In the genomic region with DNA sequence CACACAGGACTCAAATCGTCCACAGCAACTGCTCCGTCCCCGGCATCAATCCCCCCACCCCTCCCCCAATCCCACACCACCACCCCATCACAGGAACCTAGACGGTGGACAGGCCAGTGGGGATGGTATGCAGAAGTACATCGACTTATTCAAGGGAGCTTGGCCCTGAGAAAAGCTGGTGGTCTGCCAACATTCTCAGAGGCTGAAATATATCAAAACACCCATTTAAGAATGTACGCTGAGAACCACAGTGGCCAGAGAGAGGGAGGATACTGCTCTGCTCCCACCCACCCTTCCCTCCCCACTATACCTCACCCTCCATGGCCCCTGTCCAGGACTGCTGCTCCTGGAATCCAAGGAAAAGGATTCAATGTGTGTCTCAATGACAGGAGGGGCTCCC, we compare ENCODE assay signal across 20 cellular contexts. TPM values are rescaled to one million over a fixed set of nuclear protein-coding genes. Genes with fewer than 3 reads are reported as not detected.
DNase-seq lines count a peak whose midpoint lies in the region; ATAC-seq and TF ChIP-seq lines count a peak whose summit lies in the region.
"Had no signal": no experiment of that assay in that cellular context is flagged by ENCODE, and none has a peak within 500 bp of the region (broad histone marks: within the 10 kb centered on the region; RNA-seq: fewer than 3 reads in every experiment).

No MANE protein-coding gene starts in this region.

- TF ChIP-seq CTCF in SK-N-SH (IDR thresholded peaks at IDR 0.05) (no peak), astrocyte of the spinal cord (IDR thresholded peaks at IDR 0.05; ENCODE audit: low read depth, low read length) (no peak), transverse colon (IDR thresholded peaks at IDR 0.05) (no peak)

- H3K4me1 Mint-ChIP-seq in activated CD4-positive, alpha-beta T cell treated with anti-CD3 and anti-CD28 coated beads, Interleukin-2, amount 10 ng/mL, durations not matched to agents 24 days and 14 days, result peaks cover 45% of the 10 kb centered on the region

- H3K27me3 ChIP-seq in SK-N-SH (ENCODE audit: insufficient read depth), result no peaks in the 10 kb centered on the region
- no peaks in the 10 kb centered on the region for H3K27me3 ChIP-seq in transverse colon

- H3K4me3 Mint-ChIP-seq in activated CD4-positive, alpha-beta T cell treated with anti-CD3 and anti-CD28 coated beads, Interleukin-2, amount 10 ng/mL, durations not matched to agents 24 days and 14 days, result no peak overlapping the region
- H3K4me3 Mint-ChIP-seq: CD4-positive, alpha-beta T cell; nephron progenitor cell had no signal

- TF ChIP-seq RAD21 in SK-N-SH (IDR thresholded peaks at IDR 0.05; ENCODE audit: low read length), result no peak

- intact Hi-C loops in transverse colon (cut with DNase I; ENCODE audit: low total_unique reads), result no loop called here
- intact Hi-C loops in activated CD4-positive, alpha-beta T cell treated with anti-CD3 and anti-CD28 coated beads, Interleukin-2, amount 10 ng/mL, durations not matched to agents 24 days and 14 days (cut with micrococcal nuclease), result loop anchor here (10.0 kb wide), 1 partner anchor 1403 kb away; no protein-coding TSS in a partner anchor

- H3K27me3 Mint-ChIP-seq in activated CD4-positive, alpha-beta T cell treated with anti-CD3 and anti-CD28 coated beads, Interleukin-2, amount 10 ng/mL, durations not matched to agents 24 days and 14 days, result no peaks in the 10 kb centered on the region
- H3K27me3 Mint-ChIP-seq: CD4-positive, alpha-beta T cell had no signal

- H3K4me1 ChIP-seq in SK-N-SH (ENCODE audit: control insufficient read depth in 1 of 2, insufficient read depth in 2 of 2, low read depth in 1 of 2, low read length in 1 of 2) (peaks cover 3 to 6% of the 10 kb centered on the region in 2 experiments; a peak in 2 of 4 replicates), transverse colon (peaks cover 4 to 35% (median 12%) of the 10 kb centered on the region in 4 donors)

- in situ Hi-C loops in astrocyte of the spinal cord (cut with HindIII; ENCODE audit: low sequenced_read_pairs), result no loop called here
- in situ Hi-C loops in transverse colon (cut with MboI; ENCODE audit: low pct_ligation_motif_present in 1 of 4, low pct_unique_long_range_greater_than_20kb in 1 of 4, low sequenced_read_pairs in 3 of 4), result loop anchor here in 1 of 4 donors (10.0 kb wide), 1 partner anchor 113 kb away; no protein-coding TSS in a partner anchor

- H3K36me3 ChIP-seq in SK-N-SH (replicated peaks in 1 of 2; ENCODE audit: control insufficient read depth in 1 of 2, insufficient read depth in 2 of 2, low read length in 1 of 2) (no peaks in the 10 kb centered on the region), transverse colon (no peaks in the 10 kb centered on the region)
- H3K36me3 ChIP-seq: tibial artery had no signal

- no peak overlapping the region for H3K9ac ChIP-seq in SK-N-SH

- CTCF ChIA-PET in SK-N-SH (lab: Yijun Ruan, JAX), result interaction anchor here (1.2 kb wide), 1 partner anchor 118 kb away, joined by 3 read pairs; no protein-coding TSS in a partner anchor

- ATAC-seq in SK-N-SH treated with all-trans-retinoic acid at 6 μM for 48 hours (peak; percentile 36), left lobe of liver (no peak), GM21360 (IDR thresholded peaks at IDR 0.05; ENCODE audit: unreplicated experiment) (no peak)
- ATAC-seq: activated naive CD4-positive, alpha-beta T cell treated with anti-CD3 and anti-CD28 coated beads, Interleukin-2, amount 50 U/mL, for 72 hours had no signal

- no peaks in the 10 kb centered on the region for H3K9me3 Mint-ChIP-seq in activated CD4-positive, alpha-beta T cell treated with anti-CD3 and anti-CD28 coated beads, Interleukin-2, amount 10 ng/mL, durations not matched to agents 24 days and 14 days
- H3K9me3 Mint-ChIP-seq: activated naive CD4-positive, alpha-beta T cell treated with anti-CD3 and anti-CD28 coated beads, Interleukin-2, amount 50 U/mL, for 72 hours; CD4-positive, alpha-beta T cell; nephron progenitor cell had no signal

- DNase-seq in SK-N-SH, result no peak
- DNase-seq in astrocyte of the spinal cord (ENCODE audit: low read depth, low spot score), result peak; percentile 77
- peak; percentile 36 for DNase-seq in left lobe of liver (ENCODE audit: low spot score)
- DNase-seq in transverse colon, result no peak
- DNase-seq in epidermal melanocyte (ENCODE audit: insufficient read length, low spot score), result no peak
- no peak for DNase-seq in activated CD4-positive, alpha-beta T cell treated with anti-CD3 and anti-CD28 coated beads, Interleukin-2, amount 10 ng/mL, durations not matched to agents 24 days and 14 days
- DNase-seq: activated CD4-positive, alpha-beta T cell treated with anti-CD3 and anti-CD28 coated beads, Interleukin-2, amount 50 U/mL, for 1 hour; CD4-positive, alpha-beta T cell; cerebellar nuclear complex; DMS79; mammary epithelial cell; NCI-H2029; NCI-H526; nephron progenitor cell; stimulated activated CD4-positive, alpha-beta T cell treated with anti-CD3 and anti-CD28 coated beads, Interleukin-4, amount 100 ng/mL, for 1 hour; stimulated activated CD8-positive, alpha-beta memory T cell treated with anti-CD3 and anti-CD28 coated beads, Interleukin-4, amount 100 ng/mL, for 48 hours; tibial artery had no signal

- H3K27ac ChIP-seq in SK-N-SH (ENCODE audit: low read depth in 2 of 2, low read length in 1 of 2), result no peak overlapping the region
- H3K27ac ChIP-seq in transverse colon, result peak overlapping the region; percentile 17 to 46 (median 36)
- H3K27ac ChIP-seq: tibial artery had no signal

- H3K9me3 ChIP-seq in SK-N-SH (no peaks in the 10 kb centered on the region), transverse colon (no peaks in the 10 kb centered on the region)
- H3K9me3 ChIP-seq: tibial artery had no signal

- H3F3A ChIP-seq in SK-N-SH (replicated peaks; ENCODE audit: insufficient read depth), result peaks cover 5% of the 10 kb centered on the region

- no peak for TF ChIP-seq POLR2A in transverse colon (IDR thresholded peaks at IDR 0.05)

- peaks cover 2% of the 10 kb centered on the region for H3K36me3 Mint-ChIP-seq in activated CD4-positive, alpha-beta T cell treated with anti-CD3 and anti-CD28 coated beads, Interleukin-2, amount 10 ng/mL, durations not matched to agents 24 days and 14 days (ENCODE audit: low read depth)
- H3K36me3 Mint-ChIP-seq: activated naive CD4-positive, alpha-beta T cell treated with anti-CD3 and anti-CD28 coated beads, Interleukin-2, amount 50 U/mL, for 72 hours had no signal

- no peak overlapping the region for H2AFZ ChIP-seq in SK-N-SH (ENCODE audit: low read depth)

- H3K9me2 ChIP-seq in SK-N-SH, result no peaks in the 10 kb centered on the region

- H3K4me3 ChIP-seq in SK-N-SH (ENCODE audit: low read depth in 2 of 2, low read length in 1 of 2) (no peak overlapping the region), astrocyte of the spinal cord (ENCODE audit: low read depth, low read length) (no peak overlapping the region), transverse colon (no peak overlapping the region)
- H3K4me3 ChIP-seq: tibial artery had no signal

- H4K20me1 ChIP-seq in SK-N-SH (ENCODE audit: insufficient read depth), result no peaks in the 10 kb centered on the region

- POLR2A ChIA-PET in SK-N-SH (lab: Yijun Ruan, JAX), result no interaction called here

- WGBS in SK-N-SH (ENCODE audit: low lambda C conversion rate), result 72% methylated on average over 6 of the region's 6 CpGs
- WGBS in transverse colon (ENCODE audit: low coverage in 1 of 2), 2 donors, result 60 to 88% methylated on average over 2 to 6 of the region's 6 CpGs

- H3K79me2 ChIP-seq in SK-N-SH (ENCODE audit: insufficient read depth), result no peaks in the 10 kb centered on the region

- no peak overlapping the region for H3K27ac Mint-ChIP-seq in activated CD4-positive, alpha-beta T cell treated with anti-CD3 and anti-CD28 coated beads, Interleukin-2, amount 10 ng/mL, durations not matched to agents 24 days and 14 days
- H3K27ac Mint-ChIP-seq: activated naive CD4-positive, alpha-beta T cell treated with anti-CD3 and anti-CD28 coated beads, Interleukin-2, amount 50 U/mL, for 72 hours; nephron progenitor cell had no signal

- no peak overlapping the region for H3K4me2 ChIP-seq in SK-N-SH

- TF ChIP-seq EP300 in SK-N-SH (IDR thresholded peaks at IDR 0.05; ENCODE audit: borderline replicate concordance in 1 of 2, low read depth in 1 of 2, low read length in 1 of 2) (no peak), transverse colon (IDR thresholded peaks at IDR 0.05; ENCODE audit: low read depth) (no peak)

TF ChIP-seq in SK-N-SH treated with all-trans-retinoic acid at 6 μM for 48 hours, 23 proteins besides CTCF, POLR2A, EP300 and RAD21 (continues in another document):
- no peak for TF ChIP-seq ARNTL (CRISPR knock-in tag; IDR thresholded peaks at IDR 0.05; ENCODE audit: borderline replicate concordance, low read depth)
- no peak for TF ChIP-seq ZFP30 (CRISPR knock-in tag; IDR thresholded peaks at IDR 0.05)
- no peak for TF ChIP-seq ZFP3 (CRISPR knock-in tag; IDR thresholded peaks at IDR 0.05)
- no peak for TF ChIP-seq PPARA (CRISPR knock-in tag; IDR thresholded peaks at IDR 0.05; ENCODE audit: borderline replicate concordance)

TF ChIP-seq in SK-N-SH, 30 proteins besides CTCF, POLR2A, EP300 and RAD21 (continues in another document):
- TF ChIP-seq GATA2 (CRISPR knock-in tag; IDR thresholded peaks at IDR 0.05) (no peak), TAF1 (IDR thresholded peaks at IDR 0.05; ENCODE audit: borderline replicate concordance, low read depth, low read length) (no peak), TCF12 (IDR thresholded peaks at IDR 0.05) (no peak), MEF2A (IDR thresholded peaks at IDR 0.05; ENCODE audit: borderline replicate concordance, low read depth) (no peak), YY1 (IDR thresholded peaks at IDR 0.05; ENCODE audit: low read depth) (no peak), JUND (IDR thresholded peaks at IDR 0.05) (no peak), MAX (IDR thresholded peaks at IDR 0.05; ENCODE audit: low read depth) (no peak)
- TF ChIP-seq, protein P1, sequence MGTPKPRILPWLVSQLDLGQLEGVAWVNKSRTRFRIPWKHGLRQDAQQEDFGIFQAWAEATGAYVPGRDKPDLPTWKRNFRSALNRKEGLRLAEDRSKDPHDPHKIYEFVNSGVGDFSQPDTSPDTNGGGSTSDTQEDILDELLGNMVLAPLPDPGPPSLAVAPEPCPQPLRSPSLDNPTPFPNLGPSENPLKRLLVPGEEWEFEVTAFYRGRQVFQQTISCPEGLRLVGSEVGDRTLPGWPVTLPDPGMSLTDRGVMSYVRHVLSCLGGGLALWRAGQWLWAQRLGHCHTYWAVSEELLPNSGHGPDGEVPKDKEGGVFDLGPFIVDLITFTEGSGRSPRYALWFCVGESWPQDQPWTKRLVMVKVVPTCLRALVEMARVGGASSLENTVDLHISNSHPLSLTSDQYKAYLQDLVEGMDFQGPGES (IDR thresholded peaks at IDR 0.05; ENCODE audit: low read depth, low read length), result no peak

RNA-seq across cellular contexts. Expression of gene USP3, which starts 12.4 kb away (rescaled TPM):
- polyA plus RNA-seq in SK-N-SH (2012; rRNA removed), result 9.3 and 10.8 TPM in 2 replicates
- polyA plus RNA-seq in SK-N-SH (2012; cell fraction: cytosol; rRNA removed), result 9.3 and 9.6 TPM in 2 replicates
- polyA plus RNA-seq in SK-N-SH (2012; cell fraction: nucleus; rRNA removed), result 45.6 and 46.7 TPM in 2 replicates
- 22.0 TPM for total RNA-seq in left lobe of liver
- total RNA-seq in transverse colon, result 10 to 100 TPM; 56.1 to 93.0 (median 73.7) TPM
- 46.7 and 49.2 TPM in 2 replicates for total RNA-seq in activated CD4-positive, alpha-beta T cell treated with anti-CD3 and anti-CD28 coated beads, Interleukin-2, amount 10 ng/mL, durations not matched to agents 24 days and 14 days

Comparison
In these comparisons a context has a peak if more than half of its experiments do, and no peak if none do; other contexts are left out.
1. DNase-seq: peak in astrocyte of the spinal cord (single experiment) and left lobe of liver (single experiment); none in SK-N-SH (single experiment), transverse colon (single experiment), epidermal melanocyte (single experiment) and activated CD4-positive, alpha-beta T cell treated with anti-CD3 and anti-CD28 coated beads, Interleukin-2, amount 10 ng/mL, durations not matched to agents 24 days and 14 days (single experiment).
2. H3K27ac ChIP-seq: peak in transverse colon (4 of 4); none in SK-N-SH (0 of 2).